In the genomic region with DNA sequence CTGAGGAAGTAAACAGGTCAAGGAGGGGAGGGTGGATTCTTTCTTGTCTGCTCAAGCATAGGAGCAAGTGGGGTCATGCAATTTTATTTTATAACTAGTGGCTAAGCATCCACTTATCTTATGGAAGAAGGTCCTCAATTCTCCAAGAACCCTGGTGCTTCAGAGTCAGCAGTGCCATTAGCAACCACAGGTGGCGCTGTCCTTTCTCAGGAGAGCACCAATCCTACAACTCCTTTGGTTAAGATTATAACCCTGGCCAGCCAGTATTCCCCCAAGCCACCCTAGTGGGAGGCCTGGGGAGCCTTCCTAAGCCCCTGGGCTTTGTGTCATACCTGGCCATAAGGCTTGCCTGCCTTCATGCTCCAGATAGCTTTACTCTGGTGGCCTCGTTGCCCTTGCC, we compare ENCODE assay signal across 15 cellular contexts.
DNase-seq lines count a peak whose midpoint lies in the region; ATAC-seq and TF ChIP-seq lines count a peak whose summit lies in the region.
"Had no signal": no experiment of that assay in that cellular context is flagged by ENCODE, and none has a peak within 500 bp of the region (broad histone marks: within the 10 kb centered on the region; RNA-seq: fewer than 3 reads in every experiment).

No MANE protein-coding gene starts in this region.

- H3K4me2 ChIP-seq in hepatocyte = no peak overlapping the region

- no peaks in the 10 kb centered on the region for H4K20me1 ChIP-seq in hepatocyte (ENCODE audit: insufficient read depth, poor library complexity, severe bottlenecking)
- H4K20me1 ChIP-seq: BLaER1 had no signal

- TF ChIP-seq POLR2A in uterus (IDR thresholded peaks at IDR 0.05) = no peak

- DNase-seq in BE2C = peak; percentile 14
- DNase-seq in RWPE1 (ENCODE audit: low spot score) = no peak
- no peak for DNase-seq in hepatocyte (ENCODE audit: low spot score)
- DNase-seq in colonic mucosa = no peak
- no peak for DNase-seq in uterus
- DNase-seq in activated naive CD4-positive, alpha-beta T cell treated with Interleukin-2 at 50 U/mL for 16 hours = no peak
- DNase-seq: activated CD4-positive, alpha-beta memory T cell treated with anti-CD3 and anti-CD28 coated beads for 36 hours; activated effector memory CD4-positive, alpha-beta T cell treated with anti-CD3 and anti-CD28 coated beads, Interleukin-2, amount 50 U/mL, for 16 hours; effector CD8-positive, alpha-beta T cell; retina; stimulated activated CD4-positive, alpha-beta T cell treated with anti-CD3 and anti-CD28 coated beads, Interleukin-2, amount 100 ng/mL, for 48 hours had no signal

- no peak overlapping the region for H3K4me3 ChIP-seq in BE2C (ENCODE audit: low read depth, low read length)
- no peak overlapping the region for H3K4me3 ChIP-seq in GM12875 (ENCODE audit: low read depth, low read length)
- H3K4me3 ChIP-seq in hepatocyte = no peak overlapping the region
- H3K4me3 ChIP-seq in colonic mucosa = no peak overlapping the region
- H3K4me3 ChIP-seq in uterus = no peak overlapping the region
- H3K4me3 ChIP-seq: BLaER1 had no signal

- no peaks in the 10 kb centered on the region for H3K4me1 ChIP-seq in BE2C
- H3K4me1 ChIP-seq in hepatocyte (ENCODE audit: insufficient read depth) = no peaks in the 10 kb centered on the region
- H3K4me1 ChIP-seq in colonic mucosa = no peaks in the 10 kb centered on the region
- H3K4me1 ChIP-seq in uterus = no peaks in the 10 kb centered on the region

- ATAC-seq in GM21786 (IDR thresholded peaks at IDR 0.05; ENCODE audit: unreplicated experiment) = no peak
- ATAC-seq: stimulated activated effector memory CD8-positive, alpha-beta T cell treated with anti-CD3 and anti-CD28 coated beads, Interleukin-12 subunit alpha, Interleukin-12 subunit beta, amount 100 ng/mL, for 72 hours had no signal

- H3K27me3 ChIP-seq in BE2C (no peaks in the 10 kb centered on the region), hepatocyte (no peaks in the 10 kb centered on the region), colonic mucosa (no peaks in the 10 kb centered on the region), uterus (no peaks in the 10 kb centered on the region)
- H3K27me3 ChIP-seq: BLaER1 had no signal

- CTCF ChIA-PET in RWPE1 (lab: Yijun Ruan, JAX) = interaction anchor here (0.8 kb wide), 1 partner anchor 159 kb away, joined by 3 read pairs; no protein-coding TSS in a partner anchor

- H3K9me3 ChIP-seq in BE2C = no peaks in the 10 kb centered on the region
- H3K9me3 ChIP-seq in hepatocyte (ENCODE audit: low read depth) = no peaks in the 10 kb centered on the region
- no peaks in the 10 kb centered on the region for H3K9me3 ChIP-seq in colonic mucosa
- no peaks in the 10 kb centered on the region for H3K9me3 ChIP-seq in uterus
- H3K9me3 ChIP-seq: BLaER1 had no signal

- no peak overlapping the region for H2AFZ ChIP-seq in hepatocyte

- no peak overlapping the region for H3K27ac ChIP-seq in RWPE1
- H3K27ac ChIP-seq in hepatocyte = no peak overlapping the region
- H3K27ac ChIP-seq in colonic mucosa = no peak overlapping the region
- no peak overlapping the region for H3K27ac ChIP-seq in uterus
- H3K27ac ChIP-seq: BLaER1 had no signal

- no peaks in the 10 kb centered on the region for H3K79me2 ChIP-seq in hepatocyte

- TF ChIP-seq CTCF in BE2C (IDR thresholded peaks at IDR 0.05; ENCODE audit: low read depth, low read length) (peak; percentile 39; the same call in 1 of the 2 replicates), GM12875 (IDR thresholded peaks at IDR 0.05; ENCODE audit: borderline replicate concordance, insufficient read depth, low read depth, low read length) (peak; percentile 43; the same call in 1 of the 2 replicates), RWPE1 (conservative IDR thresholded peaks at IDR 0.05; ENCODE audit: low read depth) (peak; percentile 17; the same call in 1 of the 2 replicates), hepatocyte (IDR thresholded peaks at IDR 0.05; ENCODE audit: poor library complexity) (peak; percentile 14), colonic mucosa (IDR thresholded peaks at IDR 0.05) (no peak), uterus (IDR thresholded peaks at IDR 0.05) (no peak)

- intact Hi-C loops in colonic mucosa (cut with DNase I) (no loop called here), uterus (cut with DNase I; ENCODE audit: low total_unique reads) (no loop called here)

- H3K9ac ChIP-seq in colonic mucosa (ENCODE audit: low read depth in 2 of 2, low read length in 2 of 2) = no peak overlapping the region
- H3K9ac ChIP-seq: BLaER1 had no signal

- H3K36me3 ChIP-seq in BE2C = no peaks in the 10 kb centered on the region
- no peaks in the 10 kb centered on the region for H3K36me3 ChIP-seq in hepatocyte (replicated peaks; ENCODE audit: insufficient read depth, low read depth)
- no peaks in the 10 kb centered on the region for H3K36me3 ChIP-seq in colonic mucosa
- no peaks in the 10 kb centered on the region for H3K36me3 ChIP-seq in uterus
- H3K36me3 ChIP-seq: BLaER1 had no signal

- WGBS in hepatocyte (ENCODE audit: low lambda C conversion rate, missing lambda C conversion rate) = 85% methylated on average over 2 of the region's 2 CpGs

- no peaks in the 10 kb centered on the region for H3K9me2 ChIP-seq in hepatocyte (replicated peaks; ENCODE audit: insufficient read depth)

- POLR2A ChIA-PET in RWPE1 (lab: Yijun Ruan, JAX; ENCODE audit: low non-redundant PET) = no interaction called here

Comparison
In these comparisons a context has a peak if more than half of its experiments do, and no peak if none do; other contexts are left out.
1. CTCF ChIP-seq: peak in BE2C (single experiment), GM12875 (single experiment), RWPE1 (single experiment) and hepatocyte (single experiment); none in colonic mucosa (single experiment) and uterus (0 of 4).